ENCODE assay signal across 1 cellular context in the genomic region with DNA sequence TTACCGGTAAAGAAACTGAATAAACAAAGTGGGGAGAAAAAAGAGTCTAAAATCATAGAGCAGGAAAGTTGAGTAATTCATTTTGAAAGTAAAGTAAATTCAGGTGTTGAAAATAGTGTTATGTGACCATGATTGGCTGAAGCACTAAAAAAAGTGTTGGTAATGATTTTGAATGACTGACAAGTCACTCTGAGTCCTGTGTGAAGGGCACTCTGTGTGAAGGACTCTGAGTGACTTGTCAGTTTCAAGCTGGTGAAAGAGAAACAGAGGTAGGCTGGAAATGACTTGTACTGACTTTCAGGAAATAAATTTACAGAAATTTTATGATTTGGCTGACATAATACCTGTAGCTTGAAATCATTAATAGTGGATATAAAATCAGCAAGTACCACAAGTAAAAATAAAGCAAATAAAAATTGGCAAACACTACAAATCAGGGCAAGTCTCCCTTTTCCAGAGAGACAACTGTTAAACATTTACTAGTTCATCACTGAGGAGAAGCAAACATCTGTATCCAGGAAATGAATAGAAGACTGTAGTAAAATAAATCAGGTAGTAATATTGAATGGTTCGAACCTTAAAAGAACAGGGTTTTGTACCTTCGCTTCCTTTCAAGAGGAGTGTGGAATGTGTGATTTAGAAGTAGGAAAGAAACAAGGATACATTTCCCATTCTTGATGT.
TF ChIP-seq lines count a peak whose summit lies in the region.

No MANE protein-coding gene starts in this region.

TF ChIP-seq in GM23338, 12 proteins besides CTCF, POLR2A, EP300 and RAD21 (continued from another document):
- TF ChIP-seq, protein P1, sequence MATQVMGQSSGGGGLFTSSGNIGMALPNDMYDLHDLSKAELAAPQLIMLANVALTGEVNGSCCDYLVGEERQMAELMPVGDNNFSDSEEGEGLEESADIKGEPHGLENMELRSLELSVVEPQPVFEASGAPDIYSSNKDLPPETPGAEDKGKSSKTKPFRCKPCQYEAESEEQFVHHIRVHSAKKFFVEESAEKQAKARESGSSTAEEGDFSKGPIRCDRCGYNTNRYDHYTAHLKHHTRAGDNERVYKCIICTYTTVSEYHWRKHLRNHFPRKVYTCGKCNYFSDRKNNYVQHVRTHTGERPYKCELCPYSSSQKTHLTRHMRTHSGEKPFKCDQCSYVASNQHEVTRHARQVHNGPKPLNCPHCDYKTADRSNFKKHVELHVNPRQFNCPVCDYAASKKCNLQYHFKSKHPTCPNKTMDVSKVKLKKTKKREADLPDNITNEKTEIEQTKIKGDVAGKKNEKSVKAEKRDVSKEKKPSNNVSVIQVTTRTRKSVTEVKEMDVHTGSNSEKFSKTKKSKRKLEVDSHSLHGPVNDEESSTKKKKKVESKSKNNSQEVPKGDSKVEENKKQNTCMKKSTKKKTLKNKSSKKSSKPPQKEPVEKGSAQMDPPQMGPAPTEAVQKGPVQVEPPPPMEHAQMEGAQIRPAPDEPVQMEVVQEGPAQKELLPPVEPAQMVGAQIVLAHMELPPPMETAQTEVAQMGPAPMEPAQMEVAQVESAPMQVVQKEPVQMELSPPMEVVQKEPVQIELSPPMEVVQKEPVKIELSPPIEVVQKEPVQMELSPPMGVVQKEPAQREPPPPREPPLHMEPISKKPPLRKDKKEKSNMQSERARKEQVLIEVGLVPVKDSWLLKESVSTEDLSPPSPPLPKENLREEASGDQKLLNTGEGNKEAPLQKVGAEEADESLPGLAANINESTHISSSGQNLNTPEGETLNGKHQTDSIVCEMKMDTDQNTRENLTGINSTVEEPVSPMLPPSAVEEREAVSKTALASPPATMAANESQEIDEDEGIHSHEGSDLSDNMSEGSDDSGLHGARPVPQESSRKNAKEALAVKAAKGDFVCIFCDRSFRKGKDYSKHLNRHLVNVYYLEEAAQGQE (IDR thresholded peaks at IDR 0.05; ENCODE audit: unreplicated experiment) = no peak
- TF ChIP-seq CREB1 (CRISPR knock-in tag; IDR thresholded peaks at IDR 0.05; ENCODE audit: low read depth) (no peak), POLR2AphosphoS5 (IDR thresholded peaks at IDR 0.05; ENCODE audit: low read depth) (no peak), NANOG (IDR thresholded peaks at IDR 0.05; ENCODE audit: borderline replicate concordance) (no peak), JUNB (IDR thresholded peaks at IDR 0.05; ENCODE audit: unreplicated experiment) (no peak)
